In the genomic region with DNA sequence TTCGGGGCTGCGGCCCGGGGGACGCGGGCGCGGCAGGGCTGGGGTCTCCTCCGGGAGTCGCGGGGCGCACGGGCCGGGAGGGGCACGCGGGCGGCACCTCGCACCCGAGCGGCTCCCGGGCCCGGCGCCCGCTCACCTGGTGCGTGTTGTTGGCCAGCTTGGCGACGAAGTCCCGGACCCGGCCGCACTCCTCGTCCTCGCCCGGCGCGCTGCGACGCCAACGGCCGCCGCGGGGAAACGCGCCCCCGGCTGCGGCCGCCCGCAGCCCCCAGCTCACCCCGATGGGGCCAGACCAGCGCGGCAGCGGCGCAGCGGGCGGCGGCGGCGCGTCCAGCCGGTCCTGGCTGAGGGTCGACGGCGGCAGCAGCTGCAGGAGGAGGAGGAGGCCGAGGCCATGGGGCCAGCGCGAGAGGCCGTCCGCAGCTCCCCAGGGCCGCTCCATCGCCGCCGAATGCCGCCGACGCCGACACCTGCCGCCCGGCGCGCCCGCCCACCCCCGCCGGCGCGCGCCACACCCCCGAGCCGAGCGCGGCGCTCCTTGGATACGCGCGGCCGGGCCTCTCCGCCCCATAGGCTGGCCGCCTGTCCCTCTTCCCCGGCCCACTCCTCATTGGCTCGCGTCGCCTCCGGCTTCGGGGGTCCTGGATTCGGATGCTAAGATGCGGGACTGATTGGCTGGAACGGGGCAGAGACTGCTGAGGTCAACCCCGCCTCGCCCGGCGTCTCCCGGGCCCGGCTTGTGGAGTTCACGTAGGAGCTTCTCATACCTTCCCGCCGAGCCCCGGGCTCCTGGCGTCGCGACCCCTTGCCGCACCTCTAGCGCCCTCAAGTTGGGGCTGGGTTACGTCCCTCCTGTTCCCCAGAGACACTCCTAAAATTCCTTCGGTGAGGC, we compare ENCODE assay signal across 8 cellular contexts.
DNase-seq lines count a peak whose midpoint lies in the region; ATAC-seq and TF ChIP-seq lines count a peak whose summit lies in the region.

TSS of gene SORT1 (minus strand) at position 468 of the 892 bp plus-strand sequence. CDS start at position 442, 26 bp downstream.

- H3K4me3 ChIP-seq in coronary artery: peak within 1 kb of the TSS; percentile 83

- ATAC-seq in GM18867 (IDR thresholded peaks at IDR 0.05; ENCODE audit: unreplicated experiment) (peak; percentile 87), HG03354 (IDR thresholded peaks at IDR 0.05; ENCODE audit: poor library complexity, severe bottlenecking, unreplicated experiment) (peak; percentile 73)

- H3K27ac ChIP-seq in 22Rv1: peak within 1 kb of the TSS; percentile 71
- peak within 1 kb of the TSS; percentile 96 to 97 for H3K27ac ChIP-seq in coronary artery

- TF ChIP-seq CTCF in 22Rv1 (IDR thresholded peaks at IDR 0.05) (no peak), coronary artery (IDR thresholded peaks at IDR 0.05) (no peak)

- DNase-seq in NCI-H510A (lab: John Stamatoyannopoulos, UW) (peak; percentile 92), coronary artery (ENCODE audit: low spot score) (peak; percentile 94), kidney tubule cell (ENCODE audit: low spot score) (peak; percentile 91)
- DNase-seq in activated CD4-positive, alpha-beta T cell treated with anti-CD3 and anti-CD28 coated beads, Interleukin-2, amount 50 U/mL, for 1 hour: peak; percentile 40
- DNase-seq in stimulated activated CD4-positive, alpha-beta T cell treated with anti-CD3 and anti-CD28 coated beads, Interleukin-15, amount 100 ng/mL, for 24 hours: peak; percentile 72

Comparison
In these comparisons a context has a peak if more than half of its experiments do, and no peak if none do; other contexts are left out.
1. Peak in every context shown above with its lines: DNase-seq, ATAC-seq, H3K4me3 ChIP-seq and H3K27ac ChIP-seq.
2. DNase-seq: peak in every context shown above with its lines; median percentile 94 in coronary artery; 92 in NCI-H510A; 91 in kidney tubule cell; 72 in stimulated activated CD4-positive, alpha-beta T cell treated with anti-CD3 and anti-CD28 coated beads, Interleukin-15, amount 100 ng/mL, for 24 hours; 40 in activated CD4-positive, alpha-beta T cell treated with anti-CD3 and anti-CD28 coated beads, Interleukin-2, amount 50 U/mL, for 1 hour.